29 cellular contexts compared by ENCODE assay signal in the genomic region with DNA sequence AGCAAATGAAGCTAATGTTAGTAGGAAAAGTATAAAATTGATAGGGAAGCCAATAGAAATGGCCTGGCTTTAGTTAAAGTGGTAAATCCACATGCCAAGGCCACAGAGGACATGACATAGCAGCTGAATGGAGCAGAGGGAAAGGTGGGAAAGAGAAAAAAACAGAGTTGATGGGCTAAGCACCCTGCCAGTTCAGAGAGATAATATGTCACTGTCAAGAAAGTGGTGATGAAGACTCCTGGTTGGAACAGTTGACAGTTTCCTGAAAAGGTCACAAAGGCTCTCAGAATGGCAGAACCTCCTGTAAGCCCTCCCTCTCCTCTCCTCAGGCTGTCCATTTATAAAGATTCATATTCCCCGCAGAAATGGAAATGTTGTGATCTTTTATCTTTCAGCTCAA.
"Had no signal": no experiment of that assay in that cellular context is flagged by ENCODE, and none has a peak within 500 bp of the region (broad histone marks: within the 10 kb centered on the region; RNA-seq: fewer than 3 reads in every experiment).

No MANE protein-coding gene starts in this region.

- DNase-seq: activated CD4-positive, alpha-beta memory T cell treated with anti-CD3 and anti-CD28 coated beads, Interleukin-2, amount 10 ng/mL, durations not matched to agents 7 days and 5 days; activated CD4-positive, alpha-beta T cell treated with anti-CD3 and anti-CD28 coated beads for 36 hours; activated CD4-positive, alpha-beta T cell treated with anti-CD3 and anti-CD28 coated beads, Interleukin-2, amount 10 ng/mL, durations not matched to agents 24 days and 14 days; activated CD4-positive, CD25-positive, alpha-beta regulatory T cell; activated CD4-positive, CD25-positive, alpha-beta regulatory T cell treated with anti-CD3 and anti-CD28 coated beads, Interleukin-2, amount 50 U/mL, for 72 hours; activated CD8-positive, alpha-beta memory T cell treated with anti-CD3 and anti-CD28 coated beads, Interleukin-2, amount 50 U/mL, for 48 hours; activated gamma-delta T cell; activated naive CD4-positive, alpha-beta T cell; activated naive CD4-positive, alpha-beta T cell treated with anti-CD3 and anti-CD28 coated beads, Interleukin-2, amount 10 ng/mL, durations not matched to agents 7 days and 5 days; activated naive CD8-positive, alpha-beta T cell treated with anti-CD3 and anti-CD28 coated beads, Interleukin-2, amount 10 ng/mL, durations not matched to agents 7 days and 5 days; activated T-cell treated with anti-CD3 and anti-CD28 coated beads for 4 hours; activated T-cell treated with anti-CD3 and anti-CD28 coated beads, Interleukin-2, amount 50 U/mL, for 24 hours; activated T-cell treated with anti-CD3 and anti-CD28 coated beads, Interleukin-2, amount 50 U/mL, for 72 hours; caudate nucleus; cortex of kidney; dermis blood vessel endothelial cell; effector CD4-positive, alpha-beta T cell; effector memory CD8-positive, alpha-beta T cell; erythroblast; foreskin keratinocyte; gastrocnemius medialis; glutamatergic neuron; heart left ventricle; T-helper 2 cell had no signal

- H3K27ac ChIP-seq: ascending aorta, breast epithelium, esophagus muscularis mucosa, foreskin keratinocyte, gastrocnemius medialis, heart left ventricle had no signal

- H3K27me3 ChIP-seq: ascending aorta, breast epithelium, esophagus muscularis mucosa, foreskin keratinocyte, gastrocnemius medialis, heart left ventricle had no signal

- H3K4me3 ChIP-seq: ascending aorta, breast epithelium, esophagus muscularis mucosa, gastrocnemius medialis, heart left ventricle had no signal

- ATAC-seq: activated CD4-positive, alpha-beta T cell treated with anti-CD3 and anti-CD28 coated beads for 36 hours; activated naive CD4-positive, alpha-beta T cell treated with anti-CD3 and anti-CD28 coated beads, Interleukin-2, amount 50 U/mL, for 72 hours; activated T-cell treated with anti-CD3 and anti-CD28 coated beads, Interleukin-2, amount 50 U/mL, for 72 hours; effector memory CD8-positive, alpha-beta T cell; foreskin keratinocyte; gastrocnemius medialis had no signal

- FAIRE-seq: colon had no signal

- H3K36me3 ChIP-seq: ascending aorta, breast epithelium, esophagus muscularis mucosa, gastrocnemius medialis, heart left ventricle had no signal

- H3K9me3 ChIP-seq: ascending aorta, breast epithelium, esophagus muscularis mucosa, gastrocnemius medialis, heart left ventricle had no signal

- H3K4me1 ChIP-seq: ascending aorta, breast epithelium, esophagus muscularis mucosa, gastrocnemius medialis had no signal
